In genomic region chr6:55528624-55529023, GRCh38 we compare ENCODE assay signal across 8 cellular contexts. TPM values are rescaled to one million over a fixed set of nuclear protein-coding genes. Genes with fewer than 3 reads are reported as not detected.
DNase-seq lines count a peak whose midpoint lies in the region; ATAC-seq and TF ChIP-seq lines count a peak whose summit lies in the region.

No MANE protein-coding gene starts in this region.

- H3K27me3 ChIP-seq in DOHH2 (ENCODE audit: control insufficient read depth, low read length) (no peaks in the 10 kb centered on the region), GM23248 (replicated peaks; ENCODE audit: insufficient read depth) (no peaks in the 10 kb centered on the region)

- 60 to 64% methylated on average over 1 of the region's 1 CpG for WGBS in GM23248 (ENCODE audit: low coverage in 1 of 2, low lambda C conversion rate in 2 of 2, missing lambda C conversion rate in 2 of 2), 2 experiments

- no peaks in the 10 kb centered on the region for H3K79me2 ChIP-seq in DOHH2 (ENCODE audit: control insufficient read depth, low read length)
- no peaks in the 10 kb centered on the region for H3K79me2 ChIP-seq in GM23248 (ENCODE audit: insufficient read depth)

- H2AFZ ChIP-seq in GM23248, result no peak overlapping the region

- H3K4me3 ChIP-seq in DOHH2 (ENCODE audit: low read length), result no peak overlapping the region
- no peak overlapping the region for H3K4me3 ChIP-seq in GM23248

- H3K4me1 ChIP-seq in DOHH2 (ENCODE audit: control insufficient read depth, low read length), result no peaks in the 10 kb centered on the region
- H3K4me1 ChIP-seq in GM23248 (ENCODE audit: insufficient read depth), result no peaks in the 10 kb centered on the region

- H3K9me2 ChIP-seq in DOHH2 (replicated peaks; ENCODE audit: control insufficient read depth, low read length), result no peaks in the 10 kb centered on the region
- H3K9me2 ChIP-seq in GM23248 (ENCODE audit: insufficient read depth), result no peaks in the 10 kb centered on the region

- DNase-seq in GM23248 (peak; percentile 28), NCI-H460 (ENCODE audit: extremely low read depth, low read depth) (peak; percentile 34), KG1 (lab: John Stamatoyannopoulos, UW) (no peak), hippocampal formation (lab: John Stamatoyannopoulos, UW) (no peak), dedifferentiated amniotic fluid mesenchymal stem cell (ENCODE audit: extremely low spot score) (no peak), occipital lobe (lab: John Stamatoyannopoulos, UW) (no peak)

- no peaks in the 10 kb centered on the region for H3K9me3 ChIP-seq in DOHH2 (ENCODE audit: control insufficient read depth, insufficient read depth, low read length)
- H3K9me3 ChIP-seq in GM23248 (ENCODE audit: low read depth), result no peaks in the 10 kb centered on the region

- H3F3A ChIP-seq in DOHH2 (ENCODE audit: control insufficient read depth, insufficient read depth), result no peaks in the 10 kb centered on the region
- no peaks in the 10 kb centered on the region for H3F3A ChIP-seq in GM23248 (ENCODE audit: insufficient read depth)

- H3K27ac ChIP-seq in DOHH2 (ENCODE audit: low read depth, low read length) (no peak overlapping the region), GM23248 (no peak overlapping the region)

- H3K36me3 ChIP-seq in DOHH2 (ENCODE audit: control insufficient read depth, low read length) (no peaks in the 10 kb centered on the region), GM23248 (ENCODE audit: low read depth) (no peaks in the 10 kb centered on the region)

- H3K4me2 ChIP-seq in DOHH2 (ENCODE audit: low read length) (no peak overlapping the region), GM23248 (ENCODE audit: unreplicated experiment) (no peak overlapping the region)

- H4K20me1 ChIP-seq in DOHH2 (ENCODE audit: control insufficient read depth, insufficient read depth, low read depth, low read length) (no peaks in the 10 kb centered on the region), GM23248 (ENCODE audit: insufficient read depth) (no peaks in the 10 kb centered on the region)

- in situ Hi-C loops in GM23248 (cut with MboI), result no loop called here

- peak; percentile 36 for TF ChIP-seq CTCF in DOHH2 (IDR thresholded peaks at IDR 0.05; ENCODE audit: low read depth, low read length, poor library complexity, severe bottlenecking)

- H3K9ac ChIP-seq in GM23248, result no peak overlapping the region

- peak; percentile 56 for ATAC-seq in esophagus mucosa

RNA-seq across cellular contexts. Expression of gene HMGCLL1, which starts 50.4 kb away (rescaled TPM):
- not detected in 2 replicates for total RNA-seq in GM23248 (2014; rRNA removed; shearing (Covaris generic))
- polyA plus RNA-seq in GM23248 (2016; fragmentation: Nextera tagmentation; extraction: Ambion mirVana), result not detected in 2 replicates
- total RNA-seq in NCI-H460 (2014; rRNA removed; shearing (Covaris generic)), result 0.07 TPM in 1 of 2 replicates, not detected in the other
- not detected in 2 replicates for polyA plus RNA-seq in NCI-H460 (2014; cell fraction: nucleus; rRNA removed)
- total RNA-seq in esophagus mucosa (not detected), occipital lobe (70.0 TPM)

Comparison
In these comparisons a context has a peak if more than half of its experiments do, and no peak if none do; other contexts are left out.
1. DNase-seq: peak in GM23248 (single experiment) and NCI-H460 (single experiment); none in KG1 (single experiment), hippocampal formation (0 of 2), dedifferentiated amniotic fluid mesenchymal stem cell (single experiment) and occipital lobe (single experiment).
2. RNA of gene HMGCLL1, which starts 50.4 kb away (total RNA-seq): 70.0 TPM in occipital lobe (single experiment); 0.07 TPM in NCI-H460, not detected in esophagus mucosa (single experiment) and not detected in GM23248; every median in the first group is over 10 times any median in the second.